Comparison of ENCODE assay signal across 1 cellular context in the genomic region with DNA sequence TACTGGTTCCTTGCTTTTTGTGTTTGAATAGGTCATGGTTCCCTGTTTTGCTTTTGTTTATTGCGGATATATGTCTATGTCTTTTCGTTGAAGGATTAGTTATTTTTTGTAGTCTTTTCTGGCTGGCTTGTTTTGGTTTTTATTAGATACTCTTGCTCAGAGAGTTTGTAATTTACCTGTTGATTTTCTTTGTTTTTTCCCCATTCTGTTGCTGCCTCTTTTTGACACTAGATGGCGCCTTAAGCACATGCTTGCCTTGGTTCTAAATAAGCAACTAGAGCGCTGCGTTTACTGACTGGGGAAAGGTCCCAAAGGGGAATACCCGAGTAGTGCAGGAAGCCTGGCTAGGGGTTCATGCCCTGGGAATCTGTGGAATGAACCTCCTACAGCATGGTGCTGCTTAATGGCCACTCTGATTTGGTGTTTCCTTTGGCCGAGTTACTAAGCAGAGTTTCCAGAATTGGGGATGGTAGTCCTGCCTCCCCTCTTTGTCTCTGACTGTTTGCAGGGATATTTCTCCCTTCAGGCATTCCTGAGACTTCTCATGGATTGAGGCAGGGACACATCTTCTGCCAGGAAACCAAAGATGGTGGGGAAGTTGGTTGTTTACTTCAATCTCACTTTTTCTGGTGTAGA.
TF ChIP-seq lines count a peak whose summit lies in the region.

No MANE protein-coding gene starts in this region.

TF ChIP-seq in K562, 482 proteins besides CTCF, POLR2A, EP300 and RAD21 (continued from another document and continues in another):
- TF ChIP-seq, protein P1, sequence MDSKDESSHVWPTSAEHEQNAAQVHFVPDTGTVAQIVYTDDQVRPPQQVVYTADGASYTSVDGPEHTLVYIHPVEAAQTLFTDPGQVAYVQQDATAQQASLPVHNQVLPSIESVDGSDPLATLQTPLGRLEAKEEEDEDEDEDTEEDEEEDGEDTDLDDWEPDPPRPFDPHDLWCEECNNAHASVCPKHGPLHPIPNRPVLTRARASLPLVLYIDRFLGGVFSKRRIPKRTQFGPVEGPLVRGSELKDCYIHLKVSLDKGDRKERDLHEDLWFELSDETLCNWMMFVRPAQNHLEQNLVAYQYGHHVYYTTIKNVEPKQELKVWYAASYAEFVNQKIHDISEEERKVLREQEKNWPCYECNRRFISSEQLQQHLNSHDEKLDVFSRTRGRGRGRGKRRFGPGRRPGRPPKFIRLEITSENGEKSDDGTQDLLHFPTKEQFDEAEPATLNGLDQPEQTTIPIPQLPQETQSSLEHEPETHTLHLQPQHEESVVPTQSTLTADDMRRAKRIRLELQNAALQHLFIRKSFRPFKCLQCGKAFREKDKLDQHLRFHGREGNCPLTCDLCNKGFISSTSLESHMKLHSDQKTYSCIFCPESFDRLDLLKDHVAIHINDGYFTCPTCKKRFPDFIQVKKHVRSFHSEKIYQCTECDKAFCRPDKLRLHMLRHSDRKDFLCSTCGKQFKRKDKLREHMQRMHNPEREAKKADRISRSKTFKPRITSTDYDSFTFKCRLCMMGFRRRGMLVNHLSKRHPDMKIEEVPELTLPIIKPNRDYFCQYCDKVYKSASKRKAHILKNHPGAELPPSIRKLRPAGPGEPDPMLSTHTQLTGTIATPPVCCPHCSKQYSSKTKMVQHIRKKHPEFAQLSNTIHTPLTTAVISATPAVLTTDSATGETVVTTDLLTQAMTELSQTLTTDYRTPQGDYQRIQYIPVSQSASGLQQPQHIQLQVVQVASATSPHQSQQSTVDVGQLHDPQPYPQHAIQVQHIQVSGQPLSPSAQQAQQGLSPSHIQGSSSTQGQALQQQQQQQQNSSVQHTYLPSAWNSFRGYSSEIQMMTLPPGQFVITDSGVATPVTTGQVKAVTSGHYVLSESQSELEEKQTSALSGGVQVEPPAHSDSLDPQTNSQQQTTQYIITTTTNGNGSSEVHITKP (IDR thresholded peaks at IDR 0.05; ENCODE audit: partially characterized antibody): no peak
- TF ChIP-seq ZNF717 (CRISPR knock-in tag; IDR thresholded peaks at IDR 0.05) (no peak), ZC3H11A (IDR thresholded peaks at IDR 0.05; ENCODE audit: low read depth, low read length) (no peak), DIDO1 (tag; IDR thresholded peaks at IDR 0.05; ENCODE audit: low read depth) (no peak), POLR2AphosphoS2 (IDR thresholded peaks at IDR 0.05; ENCODE audit: low read length) (no peak), PHB2 (IDR thresholded peaks at IDR 0.05; ENCODE audit: low read depth) (no peak), LARP7 (IDR thresholded peaks at IDR 0.05) (peak; percentile 82; the same call in 1 of the 2 replicates), MEF2D (tag; conservative IDR thresholded peaks at IDR 0.05; ENCODE audit: low read depth) (no peak), NCOR1 (IDR thresholded peaks at IDR 0.05) (0 out of 2 replicates have a peak, but pooled peaks have one; percentile 6), ZNF707 (CRISPR knock-in tag; conservative IDR thresholded peaks at IDR 0.05) (no peak), ZNF217 (CRISPR knock-in tag; IDR thresholded peaks at IDR 0.05) (no peak), MEF2A (IDR thresholded peaks at IDR 0.05; ENCODE audit: control insufficient read depth, low read depth, low read length) (0 out of 2 replicates have a peak, but pooled peaks have one; percentile 10), HEY1 (CRISPR knock-in tag; IDR thresholded peaks at IDR 0.05; ENCODE audit: borderline replicate concordance) (no peak), PCBP2 (IDR thresholded peaks at IDR 0.05; ENCODE audit: low read depth, low read length, poor library complexity, severe bottlenecking) (no peak), ATF1 (CRISPR knock-in tag; IDR thresholded peaks at IDR 0.05) (no peak), ATF1 (tag; IDR thresholded peaks at IDR 0.05) (no peak), MCM2 (IDR thresholded peaks at IDR 0.05; ENCODE audit: low read depth) (no peak), CEBPG (CRISPR knock-in tag; IDR thresholded peaks at IDR 0.05) (no peak), CEBPG (tag; conservative IDR thresholded peaks at IDR 0.05 in 1 of 2, IDR thresholded peaks at IDR 0.05 in 1 of 2) (no peak), DPF2 (IDR thresholded peaks at IDR 0.05) (peak; percentile 41; the same call in 1 of the 2 replicates), SPI1 (IDR thresholded peaks at IDR 0.05; ENCODE audit: borderline replicate concordance, low read depth, low read length) (no peak), ZNF316 (IDR thresholded peaks at IDR 0.05) (no peak), HOXB6 (CRISPR knock-in tag; IDR thresholded peaks at IDR 0.05; ENCODE audit: borderline replicate concordance) (no peak), ZNF778 (CRISPR knock-in tag; IDR thresholded peaks at IDR 0.05) (no peak), NCOA6 (IDR thresholded peaks at IDR 0.05) (no peak), ZNF184 (CRISPR knock-in tag; IDR thresholded peaks at IDR 0.05) (no peak), SREBF1 (IDR thresholded peaks at IDR 0.05; ENCODE audit: borderline replicate concordance, low read depth, low read length) (no peak), ZNF253 (CRISPR knock-in tag; conservative IDR thresholded peaks at IDR 0.05) (no peak), NR4A1 (CRISPR knock-in tag; IDR thresholded peaks at IDR 0.05) (no peak), NR4A1 (tag; IDR thresholded peaks at IDR 0.05) (no peak), KLF13 (tag; IDR thresholded peaks at IDR 0.05; ENCODE audit: borderline replicate concordance, low read depth) (no peak), RBFOX2 (IDR thresholded peaks at IDR 0.05; ENCODE audit: low read depth, low read length) (no peak), TAL1 (IDR thresholded peaks at IDR 0.05) (0 out of 2 replicates have a peak, but pooled peaks have one; percentile 14), NUFIP1 (IDR thresholded peaks at IDR 0.05; ENCODE audit: partially characterized antibody) (no peak), ZEB2 (IDR thresholded peaks at IDR 0.05) (peak; percentile 97), CREM (IDR thresholded peaks at IDR 0.05; ENCODE audit: low read depth) (no peak), BRF1 (IDR thresholded peaks at IDR 0.05; ENCODE audit: borderline replicate concordance, extremely low read depth, insufficient read length) (no peak), XRCC5 (IDR thresholded peaks at IDR 0.05; ENCODE audit: low read depth, low read length) (no peak), ESRRA (IDR thresholded peaks at IDR 0.05; ENCODE audit: borderline replicate concordance, low read depth) (no peak; the same call in 1 of the 2 replicates), ZNF239 (CRISPR knock-in tag; IDR thresholded peaks at IDR 0.05) (no peak), HNRNPUL1 (IDR thresholded peaks at IDR 0.05; ENCODE audit: low read length) (no peak), NR2C2 (CRISPR knock-in tag; IDR thresholded peaks at IDR 0.05) (no peak), NR2C2 (tag; IDR thresholded peaks at IDR 0.05) (no peak), ZFP1 (CRISPR knock-in tag; IDR thresholded peaks at IDR 0.05) (no peak), NBN (IDR thresholded peaks at IDR 0.05; ENCODE audit: low read depth) (no peak), FOXK2 (conservative IDR thresholded peaks at IDR 0.05 in 1 of 2, IDR thresholded peaks at IDR 0.05 in 1 of 2; ENCODE audit: low read depth in 2 of 2) (peak; percentile 68 to 83), SIN3A (IDR thresholded peaks at IDR 0.05; ENCODE audit: borderline replicate concordance in 2 of 2, control insufficient read depth in 1 of 2, low read depth in 2 of 2, low read length in 2 of 2) (no peak), ZNF436 (CRISPR knock-in tag; IDR thresholded peaks at IDR 0.05) (no peak)
- TF ChIP-seq, protein P2, sequence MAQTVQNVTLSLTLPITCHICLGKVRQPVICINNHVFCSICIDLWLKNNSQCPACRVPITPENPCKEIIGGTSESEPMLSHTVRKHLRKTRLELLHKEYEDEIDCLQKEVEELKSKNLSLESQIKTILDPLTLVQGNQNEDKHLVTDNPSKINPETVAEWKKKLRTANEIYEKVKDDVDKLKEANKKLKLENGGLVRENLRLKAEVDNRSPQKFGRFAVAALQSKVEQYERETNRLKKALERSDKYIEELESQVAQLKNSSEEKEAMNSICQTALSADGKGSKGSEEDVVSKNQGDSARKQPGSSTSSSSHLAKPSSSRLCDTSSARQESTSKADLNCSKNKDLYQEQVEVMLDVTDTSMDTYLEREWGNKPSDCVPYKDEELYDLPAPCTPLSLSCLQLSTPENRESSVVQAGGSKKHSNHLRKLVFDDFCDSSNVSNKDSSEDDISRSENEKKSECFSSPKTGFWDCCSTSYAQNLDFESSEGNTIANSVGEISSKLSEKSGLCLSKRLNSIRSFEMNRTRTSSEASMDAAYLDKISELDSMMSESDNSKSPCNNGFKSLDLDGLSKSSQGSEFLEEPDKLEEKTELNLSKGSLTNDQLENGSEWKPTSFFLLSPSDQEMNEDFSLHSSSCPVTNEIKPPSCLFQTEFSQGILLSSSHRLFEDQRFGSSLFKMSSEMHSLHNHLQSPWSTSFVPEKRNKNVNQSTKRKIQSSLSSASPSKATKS (CRISPR knock-in tag; IDR thresholded peaks at IDR 0.05): no peak
- TF ChIP-seq, protein P3, sequence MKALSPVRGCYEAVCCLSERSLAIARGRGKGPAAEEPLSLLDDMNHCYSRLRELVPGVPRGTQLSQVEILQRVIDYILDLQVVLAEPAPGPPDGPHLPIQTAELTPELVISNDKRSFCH (CRISPR knock-in tag; IDR thresholded peaks at IDR 0.05): no peak
- TF ChIP-seq, protein P3 (tag; IDR thresholded peaks at IDR 0.05): no peak
- TF ChIP-seq, protein P4, sequence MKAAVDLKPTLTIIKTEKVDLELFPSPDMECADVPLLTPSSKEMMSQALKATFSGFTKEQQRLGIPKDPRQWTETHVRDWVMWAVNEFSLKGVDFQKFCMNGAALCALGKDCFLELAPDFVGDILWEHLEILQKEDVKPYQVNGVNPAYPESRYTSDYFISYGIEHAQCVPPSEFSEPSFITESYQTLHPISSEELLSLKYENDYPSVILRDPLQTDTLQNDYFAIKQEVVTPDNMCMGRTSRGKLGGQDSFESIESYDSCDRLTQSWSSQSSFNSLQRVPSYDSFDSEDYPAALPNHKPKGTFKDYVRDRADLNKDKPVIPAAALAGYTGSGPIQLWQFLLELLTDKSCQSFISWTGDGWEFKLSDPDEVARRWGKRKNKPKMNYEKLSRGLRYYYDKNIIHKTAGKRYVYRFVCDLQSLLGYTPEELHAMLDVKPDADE (conservative IDR thresholded peaks at IDR 0.05; ENCODE audit: control insufficient read depth, low read depth, low read length): no peak
- TF ChIP-seq, protein P5, sequence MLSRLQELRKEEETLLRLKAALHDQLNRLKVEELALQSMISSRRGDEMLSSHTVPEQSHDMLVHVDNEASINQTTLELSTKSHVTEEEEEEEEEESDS (CRISPR knock-in tag; IDR thresholded peaks at IDR 0.05): no peak
- TF ChIP-seq, protein P6, sequence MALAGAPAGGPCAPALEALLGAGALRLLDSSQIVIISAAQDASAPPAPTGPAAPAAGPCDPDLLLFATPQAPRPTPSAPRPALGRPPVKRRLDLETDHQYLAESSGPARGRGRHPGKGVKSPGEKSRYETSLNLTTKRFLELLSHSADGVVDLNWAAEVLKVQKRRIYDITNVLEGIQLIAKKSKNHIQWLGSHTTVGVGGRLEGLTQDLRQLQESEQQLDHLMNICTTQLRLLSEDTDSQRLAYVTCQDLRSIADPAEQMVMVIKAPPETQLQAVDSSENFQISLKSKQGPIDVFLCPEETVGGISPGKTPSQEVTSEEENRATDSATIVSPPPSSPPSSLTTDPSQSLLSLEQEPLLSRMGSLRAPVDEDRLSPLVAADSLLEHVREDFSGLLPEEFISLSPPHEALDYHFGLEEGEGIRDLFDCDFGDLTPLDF (CRISPR knock-in tag; IDR thresholded peaks at IDR 0.05): no peak
- TF ChIP-seq, protein P7, sequence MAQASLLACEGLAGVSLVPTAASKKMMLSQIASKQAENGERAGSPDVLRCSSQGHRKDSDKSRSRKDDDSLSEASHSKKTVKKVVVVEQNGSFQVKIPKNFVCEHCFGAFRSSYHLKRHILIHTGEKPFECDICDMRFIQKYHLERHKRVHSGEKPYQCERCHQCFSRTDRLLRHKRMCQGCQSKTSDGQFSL (CRISPR knock-in tag; IDR thresholded peaks at IDR 0.05): no peak
- TF ChIP-seq, protein P7 (tag; IDR thresholded peaks at IDR 0.05): no peak
- TF ChIP-seq, protein P8, sequence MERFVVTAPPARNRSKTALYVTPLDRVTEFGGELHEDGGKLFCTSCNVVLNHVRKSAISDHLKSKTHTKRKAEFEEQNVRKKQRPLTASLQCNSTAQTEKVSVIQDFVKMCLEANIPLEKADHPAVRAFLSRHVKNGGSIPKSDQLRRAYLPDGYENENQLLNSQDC (CRISPR knock-in tag; IDR thresholded peaks at IDR 0.05): peak; percentile 66; the same call in 1 of the 2 replicates
- TF ChIP-seq, protein P9, sequence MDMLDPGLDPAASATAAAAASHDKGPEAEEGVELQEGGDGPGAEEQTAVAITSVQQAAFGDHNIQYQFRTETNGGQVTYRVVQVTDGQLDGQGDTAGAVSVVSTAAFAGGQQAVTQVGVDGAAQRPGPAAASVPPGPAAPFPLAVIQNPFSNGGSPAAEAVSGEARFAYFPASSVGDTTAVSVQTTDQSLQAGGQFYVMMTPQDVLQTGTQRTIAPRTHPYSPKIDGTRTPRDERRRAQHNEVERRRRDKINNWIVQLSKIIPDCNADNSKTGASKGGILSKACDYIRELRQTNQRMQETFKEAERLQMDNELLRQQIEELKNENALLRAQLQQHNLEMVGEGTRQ (CRISPR knock-in tag; IDR thresholded peaks at IDR 0.05): no peak
- TF ChIP-seq, protein P10, sequence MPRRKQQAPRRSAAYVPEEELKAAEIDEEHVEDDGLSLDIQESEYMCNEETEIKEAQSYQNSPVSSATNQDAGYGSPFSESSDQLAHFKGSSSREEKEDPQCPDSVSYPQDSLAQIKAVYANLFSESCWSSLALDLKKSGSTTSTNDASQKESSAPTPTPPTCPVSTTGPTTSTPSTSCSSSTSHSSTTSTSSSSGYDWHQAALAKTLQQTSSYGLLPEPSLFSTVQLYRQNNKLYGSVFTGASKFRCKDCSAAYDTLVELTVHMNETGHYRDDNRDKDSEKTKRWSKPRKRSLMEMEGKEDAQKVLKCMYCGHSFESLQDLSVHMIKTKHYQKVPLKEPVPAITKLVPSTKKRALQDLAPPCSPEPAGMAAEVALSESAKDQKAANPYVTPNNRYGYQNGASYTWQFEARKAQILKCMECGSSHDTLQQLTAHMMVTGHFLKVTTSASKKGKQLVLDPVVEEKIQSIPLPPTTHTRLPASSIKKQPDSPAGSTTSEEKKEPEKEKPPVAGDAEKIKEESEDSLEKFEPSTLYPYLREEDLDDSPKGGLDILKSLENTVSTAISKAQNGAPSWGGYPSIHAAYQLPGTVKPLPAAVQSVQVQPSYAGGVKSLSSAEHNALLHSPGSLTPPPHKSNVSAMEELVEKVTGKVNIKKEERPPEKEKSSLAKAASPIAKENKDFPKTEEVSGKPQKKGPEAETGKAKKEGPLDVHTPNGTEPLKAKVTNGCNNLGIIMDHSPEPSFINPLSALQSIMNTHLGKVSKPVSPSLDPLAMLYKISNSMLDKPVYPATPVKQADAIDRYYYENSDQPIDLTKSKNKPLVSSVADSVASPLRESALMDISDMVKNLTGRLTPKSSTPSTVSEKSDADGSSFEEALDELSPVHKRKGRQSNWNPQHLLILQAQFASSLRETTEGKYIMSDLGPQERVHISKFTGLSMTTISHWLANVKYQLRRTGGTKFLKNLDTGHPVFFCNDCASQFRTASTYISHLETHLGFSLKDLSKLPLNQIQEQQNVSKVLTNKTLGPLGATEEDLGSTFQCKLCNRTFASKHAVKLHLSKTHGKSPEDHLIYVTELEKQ (CRISPR knock-in tag; IDR thresholded peaks at IDR 0.05): no peak
